1 cellular context compared by ENCODE assay signal in genomic region chr16:28950648-28951409, GRCh38.
TF ChIP-seq lines count a peak whose summit lies in the region.

TSS of gene NFATC2IP (plus strand) at chr16:28950937. CDS start at chr16:28951012, 75 bp downstream.

TF ChIP-seq in HEK293, 187 proteins besides CTCF, POLR2A, EP300 and RAD21 (continued from another document):
- TF ChIP-seq ZNF132 (tag by site-specific recombination; IDR thresholded peaks at IDR 0.05; ENCODE audit: borderline replicate concordance) (no peak), IKZF3 (tag by site-specific recombination; IDR thresholded peaks at IDR 0.05) (no peak), ZBTB7A (tag by site-specific recombination; IDR thresholded peaks at IDR 0.05; ENCODE audit: low read depth) (no peak; the same call in 1 of the 2 replicates), HOXD13 (CRISPR knock-in tag; IDR thresholded peaks at IDR 0.05; ENCODE audit: borderline replicate concordance) (no peak), GFI1B (tag by site-specific recombination; IDR thresholded peaks at IDR 0.05) (no peak), ZNF785 (tag by site-specific recombination; IDR thresholded peaks at IDR 0.05) (no peak), ZNF518A (tag by site-specific recombination; conservative IDR thresholded peaks at IDR 0.05; ENCODE audit: low read depth) (no peak), ZBTB49 (tag by site-specific recombination; IDR thresholded peaks at IDR 0.05; ENCODE audit: low read depth) (no peak), KLF8 (tag by site-specific recombination; IDR thresholded peaks at IDR 0.05) (peak; percentile 64; the same call in 1 of the 2 replicates), ZBTB6 (tag by site-specific recombination; IDR thresholded peaks at IDR 0.05) (no peak), ZNF366 (tag by site-specific recombination; conservative IDR thresholded peaks at IDR 0.05) (no peak), KLF9 (tag by site-specific recombination; IDR thresholded peaks at IDR 0.05; ENCODE audit: low read depth) (peak; percentile 54; the same call in 1 of the 2 replicates), ZNF324 (tag by site-specific recombination; IDR thresholded peaks at IDR 0.05) (no peak), ZNF146 (tag by site-specific recombination; IDR thresholded peaks at IDR 0.05) (no peak), ZNF121 (tag by site-specific recombination; IDR thresholded peaks at IDR 0.05) (no peak), ZNF558 (tag by site-specific recombination; IDR thresholded peaks at IDR 0.05) (no peak), ZNF423 (tag by site-specific recombination; IDR thresholded peaks at IDR 0.05) (no peak), FEZF1 (tag by site-specific recombination; IDR thresholded peaks at IDR 0.05) (no peak)
- TF ChIP-seq, protein P1, sequence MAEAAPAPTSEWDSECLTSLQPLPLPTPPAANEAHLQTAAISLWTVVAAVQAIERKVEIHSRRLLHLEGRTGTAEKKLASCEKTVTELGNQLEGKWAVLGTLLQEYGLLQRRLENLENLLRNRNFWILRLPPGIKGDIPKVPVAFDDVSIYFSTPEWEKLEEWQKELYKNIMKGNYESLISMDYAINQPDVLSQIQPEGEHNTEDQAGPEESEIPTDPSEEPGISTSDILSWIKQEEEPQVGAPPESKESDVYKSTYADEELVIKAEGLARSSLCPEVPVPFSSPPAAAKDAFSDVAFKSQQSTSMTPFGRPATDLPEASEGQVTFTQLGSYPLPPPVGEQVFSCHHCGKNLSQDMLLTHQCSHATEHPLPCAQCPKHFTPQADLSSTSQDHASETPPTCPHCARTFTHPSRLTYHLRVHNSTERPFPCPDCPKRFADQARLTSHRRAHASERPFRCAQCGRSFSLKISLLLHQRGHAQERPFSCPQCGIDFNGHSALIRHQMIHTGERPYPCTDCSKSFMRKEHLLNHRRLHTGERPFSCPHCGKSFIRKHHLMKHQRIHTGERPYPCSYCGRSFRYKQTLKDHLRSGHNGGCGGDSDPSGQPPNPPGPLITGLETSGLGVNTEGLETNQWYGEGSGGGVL (tag by site-specific recombination; IDR thresholded peaks at IDR 0.05), result peak; percentile 65
